26 cellular contexts compared by ENCODE assay signal in genomic region chr3:114619771-114620170, GRCh38.
"Had no signal": no experiment of that assay in that cellular context is flagged by ENCODE, and none has a peak within 500 bp of the region (broad histone marks: within the 10 kb centered on the region; RNA-seq: fewer than 3 reads in every experiment).

No MANE protein-coding gene starts in this region.

- H3K9me3 ChIP-seq: left ventricle myocardium inferior, mucosa of descending colon, ovary, right atrium auricular region, right lobe of liver, stomach, testis, thyroid gland, transverse colon, upper lobe of left lung, vagina had no signal

- H3K4me3 ChIP-seq: left ventricle myocardium inferior, lung, mucosa of descending colon, ovary, right atrium auricular region, right lobe of liver, smooth muscle cell, stomach, testis, thyroid gland, transverse colon, upper lobe of left lung, vagina had no signal

- FAIRE-seq: islet of Langerhans had no signal

- H3K4me3 Mint-ChIP-seq: immature natural killer cell; memory B cell; naive thymus-derived CD4-positive, alpha-beta T cell; natural killer cell treated with Interleukin-12 subunit alpha and Interleukin-12 subunit beta and Interleukin-15 and Interleukin-18, amount 100 ng/mL, for 72 hours; stimulated activated naive B cell treated with anti-CD40 and anti-IgM and Interleukin-4, amounts not matched to agents 10 μg/mL and 1 μg/mL and 100 μg/mL, for 72 hours had no signal

- H3K4me1 Mint-ChIP-seq: immature natural killer cell had no signal

- H3K27ac ChIP-seq: left ventricle myocardium inferior, ovary, right atrium auricular region, right lobe of liver, stomach, testis, thyroid gland, transverse colon, upper lobe of left lung, vagina had no signal

- H3K27me3 ChIP-seq: ovary, right atrium auricular region, right lobe of liver, stomach, testis, thyroid gland, transverse colon, upper lobe of left lung, vagina had no signal

- H3K27me3 Mint-ChIP-seq: memory B cell; naive thymus-derived CD4-positive, alpha-beta T cell; natural killer cell treated with Interleukin-12 subunit alpha and Interleukin-12 subunit beta and Interleukin-15 and Interleukin-18, amount 100 ng/mL, for 72 hours; progenitor cell of endocrine pancreas; stimulated activated naive B cell treated with anti-CD40 and anti-IgM and Interleukin-4, amounts not matched to agents 10 μg/mL and 1 μg/mL and 100 μg/mL, for 72 hours had no signal

- DNase-seq: immature natural killer cell; left ventricle myocardium inferior; midbrain; mucosa of descending colon; naive thymus-derived CD4-positive, alpha-beta T cell; ovary; right lobe of liver; stimulated activated CD4-positive, alpha-beta T cell treated with anti-CD3 and anti-CD28 coated beads, Interleukin-12 subunit alpha, Interleukin-12 subunit beta, amount 100 ng/mL, for 4 hours; stimulated activated CD4-positive, alpha-beta T cell treated with anti-CD3 and anti-CD28 coated beads, Interleukin-15, amount 100 ng/mL, for 24 hours; stimulated activated CD4-positive, alpha-beta T cell treated with anti-CD3 and anti-CD28 coated beads, Interleukin-2, amount 100 ng/mL, for 24 hours; stimulated activated CD4-positive, alpha-beta T cell treated with anti-CD3 and anti-CD28 coated beads, Interleukin-4, amount 100 ng/mL, for 1 hour; stimulated activated naive B cell treated with anti-CD40 and anti-IgM and Interleukin-4, amounts not matched to agents 10 μg/mL and 1 μg/mL and 100 μg/mL, for 72 hours; stimulated activated naive CD8-positive, alpha-beta T cell treated with anti-CD3 and anti-CD28 coated beads, Interleukin-15, Interleukin-2, amounts not matched to agents 100 U/mL and 50 U/mL, for 24 hours; stomach; testis; thyroid gland; transverse colon; upper lobe of left lung had no signal

- H3K36me3 ChIP-seq: left ventricle myocardium inferior, ovary, right atrium auricular region, right lobe of liver, stomach, thyroid gland, transverse colon, upper lobe of left lung, vagina had no signal

- H3K27ac Mint-ChIP-seq: immature natural killer cell; memory B cell; naive thymus-derived CD4-positive, alpha-beta T cell; natural killer cell treated with Interleukin-12 subunit alpha and Interleukin-12 subunit beta and Interleukin-15 and Interleukin-18, amount 100 ng/mL, for 72 hours; progenitor cell of endocrine pancreas; stimulated activated naive B cell treated with anti-CD40 and anti-IgM and Interleukin-4, amounts not matched to agents 10 μg/mL and 1 μg/mL and 100 μg/mL, for 72 hours had no signal

- H3K4me2 ChIP-seq: smooth muscle cell had no signal

- H3K9me3 Mint-ChIP-seq: immature natural killer cell; memory B cell; natural killer cell treated with Interleukin-12 subunit alpha and Interleukin-12 subunit beta and Interleukin-15 and Interleukin-18, amount 100 ng/mL, for 72 hours; stimulated activated naive B cell treated with anti-CD40 and anti-IgM and Interleukin-4, amounts not matched to agents 10 μg/mL and 1 μg/mL and 100 μg/mL, for 72 hours had no signal

- H3K36me3 Mint-ChIP-seq: natural killer cell treated with Interleukin-12 subunit alpha and Interleukin-12 subunit beta and Interleukin-15 and Interleukin-18, amount 100 ng/mL, for 72 hours had no signal
